ENCODE assay signal across 8 cellular contexts in genomic region chr14:54566410-54567223, GRCh38. TPM values are rescaled to one million over a fixed set of nuclear protein-coding genes. Genes with fewer than 3 reads are reported as not detected.
A peak's percentile ranks its signal among the peaks of the same experiment; 100 is the strongest.
DNase-seq lines count a peak whose midpoint lies in the region; ATAC-seq and TF ChIP-seq lines count a peak whose summit lies in the region.

A gene with protein sequence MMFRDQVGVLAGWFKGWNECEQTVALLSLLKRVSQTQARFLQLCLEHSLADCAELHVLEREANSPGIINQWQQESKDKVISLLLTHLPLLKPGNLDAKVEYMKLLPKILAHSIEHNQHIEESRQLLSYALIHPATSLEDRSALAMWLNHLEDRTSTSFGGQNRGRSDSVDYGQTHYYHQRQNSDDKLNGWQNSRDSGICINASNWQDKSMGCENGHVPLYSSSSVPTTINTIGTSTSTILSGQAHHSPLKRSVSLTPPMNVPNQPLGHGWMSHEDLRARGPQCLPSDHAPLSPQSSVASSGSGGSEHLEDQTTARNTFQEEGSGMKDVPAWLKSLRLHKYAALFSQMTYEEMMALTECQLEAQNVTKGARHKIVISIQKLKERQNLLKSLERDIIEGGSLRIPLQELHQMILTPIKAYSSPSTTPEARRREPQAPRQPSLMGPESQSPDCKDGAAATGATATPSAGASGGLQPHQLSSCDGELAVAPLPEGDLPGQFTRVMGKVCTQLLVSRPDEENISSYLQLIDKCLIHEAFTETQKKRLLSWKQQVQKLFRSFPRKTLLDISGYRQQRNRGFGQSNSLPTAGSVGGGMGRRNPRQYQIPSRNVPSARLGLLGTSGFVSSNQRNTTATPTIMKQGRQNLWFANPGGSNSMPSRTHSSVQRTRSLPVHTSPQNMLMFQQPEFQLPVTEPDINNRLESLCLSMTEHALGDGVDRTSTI (plus strand): TSS chr14:54567128. CDS start chr14:54567917, 789 bp downstream.

- WGBS in stomach, 5 donors: 0 to 1% (median 0%) methylated on average over 21 to 91 of the region's 91 CpGs

- no peaks in the 10 kb centered on the region for H3K79me2 ChIP-seq in OCI-LY3 (ENCODE audit: low read length)

- H3K27me3 ChIP-seq in OCI-LY3 (ENCODE audit: low read depth, low read length) (peaks cover 16% of the 10 kb centered on the region), mucosa of stomach (ENCODE audit: control insufficient read depth, insufficient read depth, low read length) (peaks cover 29% of the 10 kb centered on the region), stomach (peaks cover 0 to 24% (median 0%) of the 10 kb centered on the region in 3 donors)

- TF ChIP-seq POLR2A in stomach (IDR thresholded peaks at IDR 0.05): no peak

- intact Hi-C loops in CD14-positive monocyte (cut with micrococcal nuclease): loop anchor here in 1 of 2 donors (5.0 kb wide), 1 partner anchor 241 kb away; no protein-coding TSS in a partner anchor
- intact Hi-C loops in stomach (cut with DNase I; ENCODE audit: low total_unique reads): no loop called here

- H3K9ac ChIP-seq in OCI-LY3 (ENCODE audit: low read length) (peak within 1 kb of the TSS; percentile 47), mucosa of stomach (ENCODE audit: low read length) (peak within 1 kb of the TSS; percentile 73)

- no peak for TF ChIP-seq EP300 in stomach (IDR thresholded peaks at IDR 0.05)

- H3K27ac Mint-ChIP-seq in CD14-positive monocyte: no peak within 1 kb of the TSS

- H4K20me1 ChIP-seq in OCI-LY3 (ENCODE audit: insufficient read depth, low read length): no peaks in the 10 kb centered on the region

- H3K4me3 ChIP-seq in OCI-LY3 (ENCODE audit: low read length): peak within 1 kb of the TSS; percentile 90
- H3K4me3 ChIP-seq in mucosa of stomach (ENCODE audit: low read length): peak within 1 kb of the TSS; percentile 59
- H3K4me3 ChIP-seq in stomach: peak within 1 kb of the TSS; percentile 73 to 81 (median 77)

- peaks cover 0 to 12% (median 2%) of the 10 kb centered on the region in 7 donors for H3K9me3 Mint-ChIP-seq in CD14-positive monocyte

- H3K36me3 Mint-ChIP-seq in CD14-positive monocyte: peaks cover 2 to 10% of the 10 kb centered on the region in 2 donors

- H3K36me3 ChIP-seq in OCI-LY3 (replicated peaks; ENCODE audit: low read depth, low read length): no peaks in the 10 kb centered on the region
- H3K36me3 ChIP-seq in mucosa of stomach (ENCODE audit: control insufficient read depth, insufficient read depth, low read length): no peaks in the 10 kb centered on the region
- no peaks in the 10 kb centered on the region for H3K36me3 ChIP-seq in stomach

- peak within 1 kb of the TSS; percentile 99 for H3K4me2 ChIP-seq in OCI-LY3 (ENCODE audit: low read length)

- H3K27me3 Mint-ChIP-seq in CD14-positive monocyte (ENCODE audit: low read depth in 3 of 3): peaks cover 51 to 57% (median 56%) of the 10 kb centered on the region in 3 donors

- DNase-seq in CD14-positive monocyte (ENCODE audit: low spot score) (peak; percentile 53), activated T-helper 1 cell treated with Interleukin-2 at 50 U/mL for 16 hours (ENCODE audit: low read depth) (peak; percentile 36), stomach (peak; percentile 67)

- TF ChIP-seq CTCF in CD14-positive monocyte (IDR thresholded peaks at IDR 0.05): peak; percentile 22
- TF ChIP-seq CTCF in OCI-LY3 (IDR thresholded peaks at IDR 0.05; ENCODE audit: low read depth, low read length): no peak; the same call in 1 of the 2 replicates
- TF ChIP-seq CTCF in stomach (IDR thresholded peaks at IDR 0.05): peak in 3 of 7 experiments; percentile 13 to 23 (median 21)

- H3K4me1 ChIP-seq in OCI-LY3 (ENCODE audit: low read length): peaks cover 10% of the 10 kb centered on the region
- H3K4me1 ChIP-seq in mucosa of stomach (ENCODE audit: control insufficient read depth, insufficient read depth, low read length): peaks cover 11% of the 10 kb centered on the region
- peaks cover 0 to 45% (median 40%) of the 10 kb centered on the region in 4 donors for H3K4me1 ChIP-seq in stomach

- H3K9me3 ChIP-seq in OCI-LY3 (ENCODE audit: insufficient read depth, low read length): peaks cover 1% of the 10 kb centered on the region; the same call in 1 of the 2 replicates
- no peaks in the 10 kb centered on the region for H3K9me3 ChIP-seq in mucosa of stomach (ENCODE audit: control insufficient read depth, low read length)
- H3K9me3 ChIP-seq in stomach: no peaks in the 10 kb centered on the region

- H3K27ac ChIP-seq in OCI-LY3 (ENCODE audit: low read length): no peak within 1 kb of the TSS
- peak within 1 kb of the TSS; percentile 96 to 100 (median 99) for H3K27ac ChIP-seq in stomach

- H3K4me3 Mint-ChIP-seq in CD14-positive monocyte: peak within 1 kb of the TSS; percentile 95 to 97

- ATAC-seq in GM19324 (IDR thresholded peaks at IDR 0.05; ENCODE audit: low FRiP score, unreplicated experiment) (peak; percentile 33), HG03442 (IDR thresholded peaks at IDR 0.05; ENCODE audit: unreplicated experiment) (peak; percentile 27), esophagus mucosa (peak; percentile 39)

- peak within 1 kb of the TSS; percentile 54; the same call in 1 of the 2 replicates for H2AFZ ChIP-seq in OCI-LY3 (ENCODE audit: low read depth, low read length)

- peaks cover 28% of the 10 kb centered on the region for H3K4me1 Mint-ChIP-seq in CD14-positive monocyte

RNA-seq across cellular contexts. Expression of the gene that starts here (rescaled TPM):
- polyA plus RNA-seq in CD14-positive monocyte: 1 to 10 TPM; 4.2 to 8.6 TPM
- 1.5 TPM for total RNA-seq in esophagus mucosa
- 10 to 100 TPM; 11.6 to 67.4 (median 19.8) TPM for total RNA-seq in stomach
- 10 to 100 TPM in 1 of 3 donors, 1 to 10 TPM in 2; 2.5 to 12.1 (median 5.3) TPM for polyA plus RNA-seq in stomach
